ENCODE assay signal across 8 cellular contexts in the genomic region with DNA sequence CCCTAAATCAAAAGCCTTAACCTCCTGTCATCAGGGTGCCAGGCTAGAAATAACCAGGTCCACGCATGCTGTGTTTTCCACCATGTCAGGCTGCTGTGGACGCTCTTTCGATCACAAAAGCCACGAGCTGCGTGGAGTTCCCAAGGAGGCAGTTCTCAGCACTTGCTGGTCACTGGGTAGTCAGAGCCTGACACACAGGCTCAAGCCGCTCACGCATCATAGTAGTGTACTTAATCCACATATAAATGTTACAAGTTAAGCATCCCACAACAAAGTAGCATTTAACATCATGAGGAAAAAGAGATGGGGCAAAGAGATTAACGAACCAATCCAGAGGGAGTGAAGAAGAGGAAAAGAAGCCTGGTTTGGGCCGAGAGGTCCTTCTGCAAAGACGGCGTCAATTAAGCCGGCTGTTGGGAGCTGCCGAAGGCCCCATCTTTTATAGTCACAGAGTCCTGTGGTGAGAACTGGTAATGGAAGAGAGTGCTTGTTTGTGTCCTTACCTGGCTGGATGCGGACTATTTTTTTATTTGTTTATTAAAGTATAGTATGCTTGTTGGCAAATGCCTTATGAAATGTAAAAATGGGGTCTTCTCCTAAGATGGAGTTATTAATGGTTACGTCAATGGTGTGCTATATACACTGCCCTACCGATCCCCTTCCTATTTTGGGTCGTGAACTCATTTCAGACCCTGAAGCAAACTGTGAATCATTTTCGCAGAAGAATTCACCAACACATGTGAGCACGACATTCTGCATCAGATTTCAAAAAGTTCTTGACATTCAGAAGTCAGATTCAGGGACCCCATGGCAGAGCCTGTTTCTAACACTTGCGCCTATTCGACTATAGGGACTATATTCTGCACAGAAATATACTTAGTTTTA. TPM values are rescaled to one million over a fixed set of nuclear protein-coding genes. Genes with fewer than 3 reads are reported as not detected.
DNase-seq lines count a peak whose midpoint lies in the region; ATAC-seq and TF ChIP-seq lines count a peak whose summit lies in the region.

No MANE protein-coding gene starts in this region.

- 20 to 30% methylated on average over 7 to 21 of the region's 21 CpGs for WGBS in transverse colon (ENCODE audit: low coverage in 1 of 2), 2 donors

- H3K4me1 ChIP-seq in PC-3 (ENCODE audit: insufficient read depth, low read length) (peaks cover 21% of the 10 kb centered on the region), transverse colon (peaks cover 22 to 39% (median 35%) of the 10 kb centered on the region in 4 donors)

- peak overlapping the region; percentile 88 for H3K9ac ChIP-seq in PC-3 (ENCODE audit: low read length)

- peak overlapping the region; percentile 81 for H3K4me3 Mint-ChIP-seq in chondrocyte (ENCODE audit: unreplicated experiment)

- TF ChIP-seq EP300 in transverse colon (IDR thresholded peaks at IDR 0.05; ENCODE audit: low read depth): no peak

- BruUV-seq in PC-3 (replicated peaks; lab: Mats Ljungman, UMichigan): TSS peak; percentile 91

- H3K9me3 Mint-ChIP-seq in chondrocyte (ENCODE audit: low read depth): no peaks in the 10 kb centered on the region

- H4K20me1 ChIP-seq in PC-3 (ENCODE audit: low read length): no peaks in the 10 kb centered on the region

- no peaks in the 10 kb centered on the region for H3F3A ChIP-seq in PC-3 (ENCODE audit: low read length, unreplicated experiment)

- peak overlapping the region; percentile 89 for H2AFZ ChIP-seq in PC-3 (ENCODE audit: low read length)

- no peak for TF ChIP-seq POLR2A in transverse colon (IDR thresholded peaks at IDR 0.05)

- H3K36me3 Mint-ChIP-seq in chondrocyte (ENCODE audit: low read depth): no peaks in the 10 kb centered on the region

- intact Hi-C loops in PC-3 (cut with micrococcal nuclease) (loop anchor here (1.0 to 10.0 kb wide), 6 partner anchors 38 to 385 kb away; a partner anchor contains a TSS), transverse colon (cut with DNase I; ENCODE audit: low total_unique reads) (loop anchor here (5.0 kb wide), 1 partner anchor 178 kb away; a partner anchor contains a TSS)

- DNase-seq in AG04449 (ENCODE audit: low read depth, low spot score) (no peak), GM04504 (ENCODE audit: low read depth) (peak; percentile 26), PC-3 (peak; percentile 14), chondrocyte (ENCODE audit: low spot score) (no peak), medulla oblongata (ENCODE audit: extremely low spot score) (peak; percentile 58), transverse colon (peak; percentile 33), NCI-H128 (lab: John Stamatoyannopoulos, UW; ENCODE audit: unreplicated experiment) (no peak)

- H3K36me3 ChIP-seq in PC-3 (ENCODE audit: low read depth, low read length): no peaks in the 10 kb centered on the region
- H3K36me3 ChIP-seq in transverse colon: no peaks in the 10 kb centered on the region

- H3K9me3 ChIP-seq in PC-3 (ENCODE audit: low read length) (no peaks in the 10 kb centered on the region), transverse colon (no peaks in the 10 kb centered on the region)

- CTCF ChIA-PET in AG04449 (lab: Yijun Ruan, JAX) (interaction anchor here (0.7 to 1.6 kb wide), 2 partner anchors 10 to 387 kb away, joined by 3 read pairs; no protein-coding TSS in a partner anchor), PC-3 (lab: Charles Lee) (interaction anchor here (1.0 kb wide), 1 partner anchor 95 kb away, joined by 3 read pairs; no protein-coding TSS in a partner anchor)

- H3K27me3 Mint-ChIP-seq in chondrocyte (ENCODE audit: low read depth): no peaks in the 10 kb centered on the region

- POLR2A ChIA-PET in AG04449 (lab: Yijun Ruan, JAX): interaction anchor here (1.0 to 1.6 kb wide), 3 partner anchors 10 to 386 kb away, joined by 4 to 5 read pairs (median 4); a partner anchor contains a TSS
- POLR2A ChIA-PET in PC-3 (lab: Charles Lee; ENCODE audit: unreplicated experiment): interaction anchor here (0.6 kb wide), 2 partner anchors 421 to 891 kb away, joined by 4 read pairs; no protein-coding TSS in a partner anchor

- H3K27me3 ChIP-seq in PC-3 (ENCODE audit: low read length): no peaks in the 10 kb centered on the region
- no peaks in the 10 kb centered on the region for H3K27me3 ChIP-seq in transverse colon

- H3K27ac Mint-ChIP-seq in chondrocyte (ENCODE audit: unreplicated experiment): peak overlapping the region; percentile 95

- H3K27ac ChIP-seq in PC-3 (ENCODE audit: low read length) (peak overlapping the region; percentile 57), transverse colon (peak overlapping the region; percentile 92 to 100 (median 99))

- in situ Hi-C loops in transverse colon (cut with MboI; ENCODE audit: low pct_ligation_motif_present in 1 of 4, low pct_unique_long_range_greater_than_20kb in 1 of 4, low sequenced_read_pairs in 3 of 4): loop anchor here in 1 of 4 donors (25.0 kb wide), 1 partner anchor 388 kb away; no protein-coding TSS in a partner anchor

- no peak for TF ChIP-seq CTCF in AG04449 (IDR thresholded peaks at IDR 0.05; ENCODE audit: insufficient read depth, low read length, missing control alignments)
- no peak for TF ChIP-seq CTCF in PC-3 (conservative IDR thresholded peaks at IDR 0.05; ENCODE audit: low read depth, low read length)
- no peak for TF ChIP-seq CTCF in chondrocyte (IDR thresholded peaks at IDR 0.05)
- TF ChIP-seq CTCF in transverse colon (IDR thresholded peaks at IDR 0.05): peak in 1 of 5 experiments; percentile 19

- peak overlapping the region; percentile 79 for H3K4me3 ChIP-seq in AG04449 (ENCODE audit: low read depth, low read length)
- peak overlapping the region; percentile 93 for H3K4me3 ChIP-seq in PC-3 (ENCODE audit: low read length)
- H3K4me3 ChIP-seq in transverse colon: peak overlapping the region; percentile 43 to 94 (median 92)

- ATAC-seq in HG02884 (IDR thresholded peaks at IDR 0.05; ENCODE audit: unreplicated experiment) (peak; percentile 7), PC-3 (peak; percentile 19)

- peaks cover 45% of the 10 kb centered on the region for H3K79me2 ChIP-seq in PC-3 (ENCODE audit: low read length)

- peaks cover 59% of the 10 kb centered on the region for H3K4me1 Mint-ChIP-seq in chondrocyte (ENCODE audit: low read depth)

- no peaks in the 10 kb centered on the region for H3K9me2 ChIP-seq in PC-3 (replicated peaks; ENCODE audit: low read length)

- H3K4me2 ChIP-seq in PC-3 (ENCODE audit: low read length): peak overlapping the region; percentile 90

RNA-seq across cellular contexts. Expression of a gene that starts 0.7 kb away (rescaled TPM):
- total RNA-seq in PC-3 (2014; rRNA removed): 9.3 and 9.4 TPM in 2 replicates
- total RNA-seq in chondrocyte: 11.3 to 14.5 TPM (median 12.7 TPM) in 3 replicates
- 10 to 100 TPM in 3 of 4 donors, not detected in 1; 19.7 to 28.1 (median 24.6) TPM for total RNA-seq in transverse colon

RNA-seq across cellular contexts. Expression of a gene that starts 1.0 kb away (rescaled TPM):
- 11.1 and 13.2 TPM in 2 replicates for total RNA-seq in PC-3 (2014; rRNA removed)
- 27.4 to 31.8 TPM (median 31.5 TPM) in 3 replicates for total RNA-seq in chondrocyte
- total RNA-seq in transverse colon: 100 to 1,000 TPM in 1 of 4 donors, 10 to 100 TPM in 2, 1 to 10 TPM in 1; 6.2 to 147 (median 35.1) TPM

Comparison
In these comparisons a context has a peak if more than half of its experiments do, and no peak if none do; other contexts are left out.
1. DNase-seq: peak in GM04504 (single experiment), PC-3 (single experiment), medulla oblongata (single experiment) and transverse colon (single experiment); none in AG04449 (single experiment), chondrocyte (single experiment) and NCI-H128 (single experiment).
2. Peak in every context shown above with its lines, with median percentiles within 50 percentile points of each other: H3K4me3 ChIP-seq.